Comparison of ENCODE assay signal across 17 cellular contexts in the genomic region with DNA sequence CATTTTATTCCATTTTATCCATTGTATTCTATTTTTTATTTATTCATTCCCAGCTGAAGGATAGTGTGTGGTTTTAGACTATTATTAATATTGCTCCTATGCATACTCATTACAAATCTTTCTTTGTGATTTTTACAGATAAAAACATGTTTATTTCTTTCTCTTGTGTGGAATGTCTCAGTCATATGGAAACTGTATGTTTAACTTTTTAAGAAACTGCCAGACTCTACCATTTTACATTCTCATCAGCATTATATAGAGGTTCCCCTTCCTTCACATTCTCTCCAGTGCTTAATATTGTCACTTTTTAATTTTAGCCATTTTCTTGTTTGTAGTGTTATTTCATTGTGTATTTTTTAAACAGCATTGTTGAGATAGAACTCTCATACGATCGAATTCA. TPM values are rescaled to one million over a fixed set of nuclear protein-coding genes. Genes with fewer than 3 reads are reported as not detected.
DNase-seq lines count a peak whose midpoint lies in the region; FAIRE-seq and TF ChIP-seq lines count a peak whose summit lies in the region.
"Had no signal": no experiment of that assay in that cellular context is flagged by ENCODE, and none has a peak within 500 bp of the region (broad histone marks: within the 10 kb centered on the region; RNA-seq: fewer than 3 reads in every experiment).

No MANE protein-coding gene starts in this region.

- H3K9ac ChIP-seq in HUES48 (ENCODE audit: low read depth, low read length), result no peak overlapping the region
- H3K9ac ChIP-seq in kidney (ENCODE audit: low read length in 2 of 2), result no peak overlapping the region
- no peak overlapping the region for H3K9ac ChIP-seq in skeletal muscle satellite cell (ENCODE audit: low read depth, low read length)

- no peak for FAIRE-seq in kidney (lab: Jason Lieb, UNC)

- peaks cover 40% of the 10 kb centered on the region for H3K4me1 ChIP-seq in HUES48 (ENCODE audit: control insufficient read depth, insufficient read depth, low read length)
- peaks cover 13 to 35% of the 10 kb centered on the region in 2 donors for H3K4me1 ChIP-seq in kidney (ENCODE audit: control insufficient read depth in 1 of 2, insufficient read depth in 1 of 2, low read depth in 1 of 2, low read length in 2 of 2)
- H3K4me1 ChIP-seq in skeletal muscle satellite cell (ENCODE audit: control insufficient read depth, insufficient read depth, low read length), result peaks cover 43% of the 10 kb centered on the region

- DNase-seq in brain microvascular endothelial cell (no peak), kidney (no peak), KG1 (lab: John Stamatoyannopoulos, UW) (no peak), SKM-1 (lab: John Stamatoyannopoulos, UW; ENCODE audit: unreplicated experiment) (no peak), NCI-H1092 (lab: John Stamatoyannopoulos, UW) (no peak), GM13977 (ENCODE audit: low spot score) (no peak)
- DNase-seq: activated CD4-positive, alpha-beta T cell treated with anti-CD3 and anti-CD28 coated beads for 4 hours; activated T-cell treated with anti-CD3 and anti-CD28 coated beads, Interleukin-2, amount 50 U/mL, for 4 hours; CD4-positive, alpha-beta memory T cell; effector memory CD8-positive, alpha-beta T cell; NCI-H1417 treated with DMSO at 0.1 percent for 48 hours; NCI-H524; stimulated activated naive CD8-positive, alpha-beta T cell treated with anti-CD3 and anti-CD28 coated beads, Interleukin-15, amount 100 ng/mL, for 72 hours; T-helper 1 cell had no signal

- H3K27ac ChIP-seq in HUES48 (ENCODE audit: low read depth, low read length), result peak overlapping the region; percentile 92
- H3K27ac ChIP-seq in brain microvascular endothelial cell, result no peak overlapping the region
- peak overlapping the region; percentile 1 to 72 for H3K27ac ChIP-seq in kidney (ENCODE audit: low read depth in 2 of 2, low read length in 2 of 2)

- H3K27me3 ChIP-seq in HUES48 (ENCODE audit: control insufficient read depth, insufficient read depth, low read length) (no peaks in the 10 kb centered on the region), brain microvascular endothelial cell (replicated peaks) (no peaks in the 10 kb centered on the region), skeletal muscle satellite cell (ENCODE audit: control insufficient read depth, insufficient read depth, low read length) (no peaks in the 10 kb centered on the region)

- peak overlapping the region; percentile 71 for H3K4me2 ChIP-seq in skeletal muscle satellite cell (ENCODE audit: low read length)

- H3K36me3 ChIP-seq in HUES48 (ENCODE audit: control insufficient read depth, insufficient read depth, low read length) (no peaks in the 10 kb centered on the region), brain microvascular endothelial cell (replicated peaks) (no peaks in the 10 kb centered on the region), kidney (ENCODE audit: control insufficient read depth in 1 of 2, insufficient read depth in 2 of 2, low read length in 2 of 2) (no peaks in the 10 kb centered on the region), skeletal muscle satellite cell (ENCODE audit: insufficient read depth, low read length) (peaks cover 5% of the 10 kb centered on the region)

- no peaks in the 10 kb centered on the region for H3K9me3 ChIP-seq in HUES48 (ENCODE audit: control insufficient read depth, insufficient read depth, low read length)
- H3K9me3 ChIP-seq in kidney (ENCODE audit: control insufficient read depth in 1 of 2, low read length in 2 of 2), result no peaks in the 10 kb centered on the region
- H3K9me3 ChIP-seq in skeletal muscle satellite cell (replicated peaks; ENCODE audit: low read length), result no peaks in the 10 kb centered on the region

- intact Hi-C loops in kidney (cut with DNase I), result no loop called here

- H3K4me3 ChIP-seq in HUES48 (ENCODE audit: low read depth, low read length) (peak overlapping the region; percentile 31), brain microvascular endothelial cell (ENCODE audit: low read depth, low read length) (peak overlapping the region; percentile 28), kidney (ENCODE audit: low read length in 2 of 2) (peak overlapping the region in 1 of 2 donors; percentile 51), skeletal muscle satellite cell (ENCODE audit: low read length) (no peak overlapping the region)
- H3K4me3 ChIP-seq: lung had no signal

- TF ChIP-seq CTCF in brain microvascular endothelial cell (IDR thresholded peaks at IDR 0.05; ENCODE audit: low read depth, low read length, missing control alignments) (no peak), kidney (IDR thresholded peaks at IDR 0.05; ENCODE audit: borderline replicate concordance, extremely low read depth, insufficient read depth) (no peak), GM13977 (IDR thresholded peaks at IDR 0.05; ENCODE audit: extremely low read depth, insufficient read depth, missing control alignments) (no peak)

- in situ Hi-C loops in brain microvascular endothelial cell (cut with HindIII; ENCODE audit: low pct_ligation_motif_present, low sequenced_read_pairs) (no loop called here), GM13977 (cut with MboI; ENCODE audit: low pct_unique_long_range_greater_than_20kb, low sequenced_read_pairs, unreplicated experiment) (no loop called here)

RNA-seq across cellular contexts. Expression of gene PALS1, which starts 26.7 kb away (rescaled TPM):
- total RNA-seq in kidney, result 33.3 TPM
- polyA plus RNA-seq in kidney (ENCODE audit: insufficient read depth, low read depth, low replicate concordance), result 20.6 TPM
- 16.2 and 18.6 TPM in 2 replicates for total RNA-seq in skeletal muscle satellite cell (2012; rRNA removed)
